23 cellular contexts compared by ENCODE assay signal in the genomic region with DNA sequence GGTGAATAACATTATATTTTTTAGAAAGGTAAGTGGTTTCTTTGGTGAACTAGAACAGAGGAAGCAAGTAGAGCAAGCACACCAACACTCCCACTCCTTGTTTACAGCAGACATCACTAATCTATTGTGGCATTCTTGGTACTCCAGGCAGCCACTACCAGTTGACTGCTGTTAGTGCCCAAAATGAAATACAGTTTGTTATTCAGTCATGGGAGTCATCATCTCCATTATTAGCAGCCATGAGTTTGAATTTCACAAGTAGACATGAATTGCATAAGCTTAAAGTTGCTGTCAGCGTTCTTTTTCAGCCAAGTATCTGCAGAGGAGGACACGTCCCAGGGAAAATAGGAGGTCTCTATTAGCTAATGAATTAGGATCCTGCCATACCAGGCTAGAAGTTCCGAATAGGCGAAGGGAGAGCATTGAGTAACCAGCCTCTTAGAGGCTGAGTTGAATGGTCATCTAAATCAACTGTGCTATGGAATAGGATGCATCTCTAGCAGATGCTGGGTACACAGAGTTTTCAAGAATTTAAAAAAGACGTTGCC.
A peak's percentile ranks its signal among the peaks of the same experiment; 100 is the strongest.
DNase-seq lines count a peak whose midpoint lies in the region; ATAC-seq, FAIRE-seq and TF ChIP-seq lines count a peak whose summit lies in the region.
"Had no signal": no experiment of that assay in that cellular context is flagged by ENCODE, and none has a peak within 500 bp of the region (broad histone marks: within the 10 kb centered on the region; RNA-seq: fewer than 3 reads in every experiment).

No MANE protein-coding gene starts in this region.

- TF ChIP-seq EP300 in HepG2 (IDR thresholded peaks at IDR 0.05; ENCODE audit: low read depth in 2 of 2, low read length in 2 of 2) (no peak), HepG2 (CRISPR knock-in tag; IDR thresholded peaks at IDR 0.05; ENCODE audit: borderline replicate concordance) (no peak)

- H3K4me3 ChIP-seq in liver (ENCODE audit: low read depth in 1 of 3, low read length in 3 of 3) (no peak overlapping the region), HepG2 (replicated peaks in 1 of 3; ENCODE audit: insufficient read depth in 1 of 3, low read depth in 2 of 3, low read length in 3 of 3) (no peak overlapping the region), fibroblast of villous mesenchyme (ENCODE audit: low read depth, low read length) (no peak overlapping the region)
- H3K4me3 ChIP-seq: BLaER1, GM23338, Peyer's patch, SJCRH30 had no signal

- BruUV-seq in HepG2 (replicated peaks; lab: Mats Ljungman, UMichigan) = no TSS peak

- peaks cover 3 to 35% (median 30%) of the 10 kb centered on the region in 4 donors for H3K4me1 ChIP-seq in liver (ENCODE audit: control insufficient read depth in 4 of 4, insufficient read depth in 4 of 4, low read length in 3 of 4)
- peaks cover 57% of the 10 kb centered on the region for H3K4me1 ChIP-seq in HepG2 (ENCODE audit: insufficient read depth, low read length)
- H3K4me1 ChIP-seq: BLaER1, Peyer's patch, SJCRH30 had no signal

- no peaks in the 10 kb centered on the region for H3K79me2 ChIP-seq in HepG2 (ENCODE audit: insufficient read depth, low read length)

- ATAC-seq in HepG2 = no peak
- peak; percentile 48 for ATAC-seq in T-helper 17 cell
- ATAC-seq in GM19395 (IDR thresholded peaks at IDR 0.05; ENCODE audit: unreplicated experiment) = no peak
- ATAC-seq: GM23338, HCT116 had no signal

- H3K27me3 Mint-ChIP-seq in T-helper 17 cell = no peaks in the 10 kb centered on the region

- no peaks in the 10 kb centered on the region for H3K27me3 ChIP-seq in liver (ENCODE audit: control insufficient read depth in 4 of 4, insufficient read depth in 4 of 4, low read length in 3 of 4)
- H3K27me3 ChIP-seq in HepG2 (ENCODE audit: control insufficient read depth in 1 of 2, insufficient read depth in 2 of 2, low read length in 2 of 2) = no peaks in the 10 kb centered on the region
- H3K27me3 ChIP-seq: BLaER1, Peyer's patch, SJCRH30 had no signal

- no peak overlapping the region for H3K9ac ChIP-seq in liver (ENCODE audit: low read depth in 1 of 2, low read length in 2 of 2)
- no peak overlapping the region for H3K9ac ChIP-seq in HepG2 (ENCODE audit: insufficient read depth, low read depth, low read length)
- H3K9ac ChIP-seq: BLaER1, KMS-11 had no signal

- FAIRE-seq in HepG2 (lab: Jason Lieb, UNC) = no peak
- FAIRE-seq: HTR-8/SVneo had no signal

- DNase-seq in HepG2 (ENCODE audit: low spot score) (no peak), T-helper 17 cell (no peak), fibroblast of villous mesenchyme (ENCODE audit: low read depth) (peak; percentile 15), foreskin melanocyte (no peak), NCI-H446 (lab: John Stamatoyannopoulos, UW) (no peak)
- DNase-seq: Calu3; CD8-positive, alpha-beta memory T cell; DMS153; IMR-90; NCI-H1105 treated with DMSO at 0.1 percent for 48 hours; NCI-H2029 treated with DMSO at 0.1 percent for 48 hours; NCI-H226; NCI-H524; NCI-H82; Peyer's patch; SJCRH30 had no signal

- POLR2A ChIA-PET in HepG2 (lab: Yijun Ruan, JAX) = no interaction called here

- no peaks in the 10 kb centered on the region for H4K20me1 ChIP-seq in HepG2 (ENCODE audit: insufficient read depth, low read length)
- H4K20me1 ChIP-seq: BLaER1 had no signal

- TF ChIP-seq CTCF in liver (IDR thresholded peaks at IDR 0.05; ENCODE audit: low read depth, low read length, missing input control) = no peak
- no peak for TF ChIP-seq CTCF in HepG2 (CRISPR knock-in tag; IDR thresholded peaks at IDR 0.05)
- TF ChIP-seq CTCF in fibroblast of villous mesenchyme (IDR thresholded peaks at IDR 0.05; ENCODE audit: insufficient read depth, low read depth, low read length) = no peak

- TF ChIP-seq POLR2A in HepG2 (IDR thresholded peaks at IDR 0.05; ENCODE audit: insufficient read depth in 1 of 2, low read depth in 2 of 2, low read length in 2 of 2) = no peak

- H3K4me3 Mint-ChIP-seq in T-helper 17 cell = no peak overlapping the region
- H3K4me3 Mint-ChIP-seq: GM23338 had no signal

- H3K36me3 Mint-ChIP-seq in T-helper 17 cell (ENCODE audit: low read depth) = peaks cover 5% of the 10 kb centered on the region

- CTCF ChIA-PET in HepG2 (lab: Yijun Ruan, JAX; ENCODE audit: low intra/inter-chr PET ratio, low total read pairs) = no interaction called here

- no peaks in the 10 kb centered on the region for H3K9me3 ChIP-seq in liver (ENCODE audit: control insufficient read depth in 4 of 4, low read length in 3 of 4)
- H3K9me3 ChIP-seq in HepG2 (ENCODE audit: low read length) = peaks cover 22% of the 10 kb centered on the region
- H3K9me3 ChIP-seq in T-helper 17 cell (ENCODE audit: control insufficient read depth, low read length, poor library complexity, severe bottlenecking) = no peaks in the 10 kb centered on the region
- H3K9me3 ChIP-seq: Peyer's patch had no signal

- intact Hi-C loops in HepG2 (cut with micrococcal nuclease; ENCODE audit: unreplicated experiment) = no loop called here

- no peak for TF ChIP-seq RAD21 in liver (IDR thresholded peaks at IDR 0.05)
- no peak for TF ChIP-seq RAD21 in HepG2 (CRISPR knock-in tag; IDR thresholded peaks at IDR 0.05)

- H3K4me1 Mint-ChIP-seq in T-helper 17 cell = peaks cover 25% of the 10 kb centered on the region

- H3K36me3 ChIP-seq in liver (ENCODE audit: control insufficient read depth in 4 of 4, insufficient read depth in 3 of 4, low read depth in 1 of 4, low read length in 3 of 4) (no peaks in the 10 kb centered on the region), HepG2 (replicated peaks in 1 of 2; ENCODE audit: control insufficient read depth in 1 of 2, insufficient read depth in 2 of 2, low read length in 2 of 2) (no peaks in the 10 kb centered on the region)
- H3K36me3 ChIP-seq: BLaER1, Peyer's patch, SJCRH30 had no signal

- H2AFZ ChIP-seq in HepG2 (ENCODE audit: low read length) = no peak overlapping the region
- H2AFZ ChIP-seq: GM23338 had no signal

- no peak overlapping the region for H3K4me2 ChIP-seq in HepG2 (ENCODE audit: low read depth, low read length)
- H3K4me2 ChIP-seq: BLaER1, GM23338, KMS-11 had no signal

- 65% methylated on average over 5 of the region's 5 CpGs for WGBS in liver
- WGBS in HepG2 (ENCODE audit: low lambda C conversion rate) = 87% methylated on average over 5 of the region's 5 CpGs

- no peak overlapping the region for H3K27ac ChIP-seq in liver (ENCODE audit: low read depth in 1 of 2, low read length in 2 of 2)
- H3K27ac ChIP-seq in HepG2 (ENCODE audit: extremely low read length, insufficient read depth, low read length) = no peak overlapping the region
- H3K27ac ChIP-seq: BLaER1, KMS-11, Peyer's patch, SJCRH30 had no signal

- H3K27ac Mint-ChIP-seq in T-helper 17 cell = peak overlapping the region; percentile 12
- H3K27ac Mint-ChIP-seq: CD8-positive, alpha-beta memory T cell; GM23338 had no signal

- in situ Hi-C loops in HepG2 (cut with HindIII; ENCODE audit: extremely low pct_ligation_motif_present, low pct_unique_long_range_greater_than_20kb) = no loop called here

TF ChIP-seq in liver, 16 proteins besides CTCF, POLR2A, EP300 and RAD21:
- TF ChIP-seq HNF4G (IDR thresholded peaks at IDR 0.05) (no peak), YY1 (IDR thresholded peaks at IDR 0.05) (peak; percentile 19), JUND (IDR thresholded peaks at IDR 0.05) (no peak)

TF ChIP-seq in HepG2, 621 proteins besides CTCF, POLR2A, EP300 and RAD21:
- TF ChIP-seq, protein P1, sequence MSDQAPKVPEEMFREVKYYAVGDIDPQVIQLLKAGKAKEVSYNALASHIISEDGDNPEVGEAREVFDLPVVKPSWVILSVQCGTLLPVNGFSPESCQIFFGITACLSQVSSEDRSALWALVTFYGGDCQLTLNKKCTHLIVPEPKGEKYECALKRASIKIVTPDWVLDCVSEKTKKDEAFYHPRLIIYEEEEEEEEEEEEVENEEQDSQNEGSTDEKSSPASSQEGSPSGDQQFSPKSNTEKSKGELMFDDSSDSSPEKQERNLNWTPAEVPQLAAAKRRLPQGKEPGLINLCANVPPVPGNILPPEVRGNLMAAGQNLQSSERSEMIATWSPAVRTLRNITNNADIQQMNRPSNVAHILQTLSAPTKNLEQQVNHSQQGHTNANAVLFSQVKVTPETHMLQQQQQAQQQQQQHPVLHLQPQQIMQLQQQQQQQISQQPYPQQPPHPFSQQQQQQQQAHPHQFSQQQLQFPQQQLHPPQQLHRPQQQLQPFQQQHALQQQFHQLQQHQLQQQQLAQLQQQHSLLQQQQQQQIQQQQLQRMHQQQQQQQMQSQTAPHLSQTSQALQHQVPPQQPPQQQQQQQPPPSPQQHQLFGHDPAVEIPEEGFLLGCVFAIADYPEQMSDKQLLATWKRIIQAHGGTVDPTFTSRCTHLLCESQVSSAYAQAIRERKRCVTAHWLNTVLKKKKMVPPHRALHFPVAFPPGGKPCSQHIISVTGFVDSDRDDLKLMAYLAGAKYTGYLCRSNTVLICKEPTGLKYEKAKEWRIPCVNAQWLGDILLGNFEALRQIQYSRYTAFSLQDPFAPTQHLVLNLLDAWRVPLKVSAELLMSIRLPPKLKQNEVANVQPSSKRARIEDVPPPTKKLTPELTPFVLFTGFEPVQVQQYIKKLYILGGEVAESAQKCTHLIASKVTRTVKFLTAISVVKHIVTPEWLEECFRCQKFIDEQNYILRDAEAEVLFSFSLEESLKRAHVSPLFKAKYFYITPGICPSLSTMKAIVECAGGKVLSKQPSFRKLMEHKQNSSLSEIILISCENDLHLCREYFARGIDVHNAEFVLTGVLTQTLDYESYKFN (CRISPR knock-in tag; conservative IDR thresholded peaks at IDR 0.05) = no peak
- TF ChIP-seq HHEX (CRISPR knock-in tag; IDR thresholded peaks at IDR 0.05) (no peak), ZFP62 (CRISPR knock-in tag; IDR thresholded peaks at IDR 0.05) (no peak), RXRB (CRISPR knock-in tag; IDR thresholded peaks at IDR 0.05; ENCODE audit: borderline replicate concordance) (no peak), NCOA2 (CRISPR knock-in tag; IDR thresholded peaks at IDR 0.05) (no peak), HNRNPL (IDR thresholded peaks at IDR 0.05; ENCODE audit: low read depth, low read length) (no peak)
- TF ChIP-seq, protein P2, sequence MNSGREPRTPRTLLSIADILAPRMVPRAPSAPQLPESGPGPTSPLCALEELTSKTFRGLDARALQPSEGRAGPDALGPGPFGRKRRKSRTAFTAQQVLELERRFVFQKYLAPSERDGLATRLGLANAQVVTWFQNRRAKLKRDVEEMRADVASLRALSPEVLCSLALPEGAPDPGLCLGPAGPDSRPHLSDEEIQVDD (CRISPR knock-in tag; IDR thresholded peaks at IDR 0.05; ENCODE audit: borderline replicate concordance) = no peak
